ENCODE assay signal across 33 cellular contexts in genomic region chr5:54820759-54821158, GRCh38.
"Had no signal": no experiment of that assay in that cellular context is flagged by ENCODE, and none has a peak within 500 bp of the region (broad histone marks: within the 10 kb centered on the region; RNA-seq: fewer than 3 reads in every experiment).

No MANE protein-coding gene starts in this region.

- H3K4me1 Mint-ChIP-seq: activated CD4-positive, alpha-beta memory T cell treated with anti-CD3 and anti-CD28 coated beads, Interleukin-2, amount 10 ng/mL, durations not matched to agents 7 days and 5 days; activated CD8-positive, alpha-beta memory T cell treated with anti-CD3 and anti-CD28 coated beads, Interleukin-2, amount 10 ng/mL, durations not matched to agents 7 days and 5 days; activated naive CD8-positive, alpha-beta T cell treated with anti-CD3 and anti-CD28 coated beads for 36 hours had no signal

- H3K27ac ChIP-seq: body of pancreas, breast epithelium, Peyer's patch, WERI-Rb-1 had no signal

- H3K9me3 Mint-ChIP-seq: activated naive CD8-positive, alpha-beta T cell treated with anti-CD3 and anti-CD28 coated beads for 36 hours had no signal

- H3K4me3 ChIP-seq: body of pancreas, breast epithelium, Peyer's patch had no signal

- H3K27ac Mint-ChIP-seq: activated CD4-positive, alpha-beta memory T cell treated with anti-CD3 and anti-CD28 coated beads, Interleukin-2, amount 10 ng/mL, durations not matched to agents 7 days and 5 days; activated CD8-positive, alpha-beta memory T cell treated with anti-CD3 and anti-CD28 coated beads, Interleukin-2, amount 10 ng/mL, durations not matched to agents 7 days and 5 days; activated naive CD8-positive, alpha-beta T cell treated with anti-CD3 and anti-CD28 coated beads for 36 hours had no signal

- H3K36me3 Mint-ChIP-seq: activated CD8-positive, alpha-beta memory T cell treated with anti-CD3 and anti-CD28 coated beads, Interleukin-2, amount 10 ng/mL, durations not matched to agents 7 days and 5 days; activated naive CD8-positive, alpha-beta T cell treated with anti-CD3 and anti-CD28 coated beads for 36 hours had no signal

- H3K36me3 ChIP-seq: breast epithelium, Peyer's patch, WERI-Rb-1 had no signal

- H3K4me1 ChIP-seq: body of pancreas, breast epithelium, Peyer's patch had no signal

- H3K4me3 Mint-ChIP-seq: activated CD4-positive, alpha-beta memory T cell treated with anti-CD3 and anti-CD28 coated beads, Interleukin-2, amount 10 ng/mL, durations not matched to agents 7 days and 5 days; activated CD8-positive, alpha-beta memory T cell treated with anti-CD3 and anti-CD28 coated beads, Interleukin-2, amount 10 ng/mL, durations not matched to agents 7 days and 5 days; activated naive CD8-positive, alpha-beta T cell treated with anti-CD3 and anti-CD28 coated beads for 36 hours had no signal

- H3K27me3 ChIP-seq: body of pancreas, breast epithelium, Peyer's patch had no signal

- DNase-seq: activated CD4-positive, alpha-beta memory T cell treated with anti-CD3 and anti-CD28 coated beads, Interleukin-2, amount 10 ng/mL, durations not matched to agents 7 days and 5 days; activated CD4-positive, alpha-beta T cell treated with anti-CD3 and anti-CD28 coated beads for 1 hour; activated CD4-positive, alpha-beta T cell treated with anti-CD3 and anti-CD28 coated beads for 48 hours; activated CD4-positive, CD25-positive, alpha-beta regulatory T cell; activated CD8-positive, alpha-beta memory T cell treated with anti-CD3 and anti-CD28 coated beads for 24 hours; activated CD8-positive, alpha-beta memory T cell treated with anti-CD3 and anti-CD28 coated beads, Interleukin-2, amount 10 ng/mL, durations not matched to agents 7 days and 5 days; activated CD8-positive, alpha-beta memory T cell treated with anti-CD3 and anti-CD28 coated beads, Interleukin-2, amount 50 U/mL, for 48 hours; activated effector memory CD4-positive, alpha-beta T cell treated with Interleukin-2 at 50 U/mL for 16 hours; activated naive CD4-positive, alpha-beta T cell; activated naive CD4-positive, alpha-beta T cell treated with anti-CD3 and anti-CD28 coated beads, Interleukin-2, amount 50 U/mL, for 16 hours; activated naive CD8-positive, alpha-beta T cell treated with anti-CD3 and anti-CD28 coated beads for 36 hours; activated T-cell treated with anti-CD3 and anti-CD28 coated beads, Interleukin-2, amount 50 U/mL, for 48 hours; body of pancreas; caudate nucleus; Karpas-422; KBM-7; NCI-H1048; NCI-H1105 treated with DMSO at 0.1 percent for 48 hours; NCI-H1436; NCI-H1694; NCI-H1930; NCI-H2081 treated with DMSO at 0.1 percent for 48 hours; NCI-H226; NCI-H524 treated with DMSO at 0.1 percent for 48 hours; NK-92 treated with Interleukin-12 subunit alpha and Interleukin-12 subunit beta, amount 100 ng/mL, for 24 hours; PC-3; Peyer's patch; RPMI8226; SW 1271; T-helper 1 cell; T1000; WERI-Rb-1 had no signal

- H3K9me3 ChIP-seq: body of pancreas, breast epithelium, Peyer's patch had no signal
